In the genomic region with DNA sequence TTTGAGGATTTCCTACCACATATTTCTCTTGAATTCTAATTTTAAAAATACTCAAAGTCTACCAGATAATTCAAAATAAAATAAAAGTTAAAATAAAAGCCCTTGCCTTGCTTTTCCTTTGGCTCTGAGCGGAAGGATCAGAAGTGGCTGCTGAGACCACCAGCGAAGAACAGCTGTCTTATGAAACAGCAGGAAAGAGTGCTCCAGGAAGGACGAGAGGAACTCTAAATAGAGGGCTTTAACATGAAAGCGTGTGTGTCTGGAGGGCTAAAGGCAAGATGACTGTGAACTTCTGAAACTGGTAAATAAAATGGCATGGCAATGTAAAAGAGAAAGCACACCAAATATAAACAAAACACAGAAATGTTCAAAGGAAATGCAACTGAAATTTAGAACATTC, we compare ENCODE assay signal across 20 cellular contexts.
A peak's percentile ranks its signal among the peaks of the same experiment; 100 is the strongest.
DNase-seq lines count a peak whose midpoint lies in the region; ATAC-seq, FAIRE-seq and TF ChIP-seq lines count a peak whose summit lies in the region.
"Had no signal": no experiment of that assay in that cellular context is flagged by ENCODE, and none has a peak within 500 bp of the region (broad histone marks: within the 10 kb centered on the region; RNA-seq: fewer than 3 reads in every experiment).

No MANE protein-coding gene starts in this region.

- no peak overlapping the region for H2AFZ ChIP-seq in GM12878 (ENCODE audit: control insufficient read depth, low read depth, low read length)
- H2AFZ ChIP-seq in hepatocyte: no peak overlapping the region

- no peak for TF ChIP-seq EP300 in GM12878 (IDR thresholded peaks at IDR 0.05; ENCODE audit: borderline replicate concordance in 1 of 2, control insufficient read depth in 1 of 2, low read depth in 2 of 2, low read length in 2 of 2)

- H3K9me2 ChIP-seq in hepatocyte (replicated peaks; ENCODE audit: insufficient read depth): no peaks in the 10 kb centered on the region

- no peaks in the 10 kb centered on the region for H3K36me3 ChIP-seq in A673 (ENCODE audit: insufficient read depth, low read length, poor library complexity, severe bottlenecking)
- H3K36me3 ChIP-seq in GM12878 (ENCODE audit: control insufficient read depth in 2 of 2, insufficient read depth in 2 of 2, low read length in 1 of 2): no peaks in the 10 kb centered on the region
- H3K36me3 ChIP-seq in hepatocyte (replicated peaks; ENCODE audit: insufficient read depth, low read depth): no peaks in the 10 kb centered on the region
- H3K36me3 ChIP-seq in gastrocnemius medialis: no peaks in the 10 kb centered on the region
- H3K36me3 ChIP-seq in CD8-positive, alpha-beta memory T cell (ENCODE audit: insufficient read depth, low read length): no peaks in the 10 kb centered on the region
- H3K36me3 ChIP-seq: BLaER1 treated with 17β-estradiol and CSF1 and Interleukin-3, amounts not matched to agents 10 nM and 100 nM had no signal

- in situ Hi-C loops in GM12878 (cut with MboI) (no loop called here), gastrocnemius medialis (cut with MboI; ENCODE audit: low sequenced_read_pairs in 4 of 4) (no loop called here)

- RAD21 ChIA-PET in GM12878 (lab: Charles Lee; ENCODE audit: unreplicated experiment): no interaction called here

- no peak for TF ChIP-seq RAD21 in GM12878 (IDR thresholded peaks at IDR 0.05; ENCODE audit: insufficient read depth, low read depth, low read length)

- POLR2A ChIA-PET in A673 (lab: Charles Lee; ENCODE audit: low non-redundant PET) (no interaction called here), GM12878 (lab: Charles Lee) (no interaction called here)
- POLR2A ChIA-PET in CD8-positive, alpha-beta memory T cell (lab: Charles Lee): no interaction called here

- 33% methylated on average over 4 of the region's 4 CpGs for WGBS in GM12878 (ENCODE audit: insufficient coverage, insufficient replicate concordance, low lambda C conversion rate, missing lambda C conversion rate)
- 48% methylated on average over 4 of the region's 4 CpGs for WGBS in hepatocyte (ENCODE audit: low lambda C conversion rate, missing lambda C conversion rate)

- CTCF ChIA-PET in A673 (lab: Charles Lee): no interaction called here
- CTCF ChIA-PET in GM12878 (lab: Yijun Ruan, JAX): no interaction called here
- CTCF ChIA-PET in CD8-positive, alpha-beta memory T cell (lab: Charles Lee): no interaction called here

- no peaks in the 10 kb centered on the region for H3K9me3 Mint-ChIP-seq in osteocyte (ENCODE audit: unreplicated experiment)
- H3K9me3 Mint-ChIP-seq in CD8-positive, alpha-beta memory T cell: peaks cover 2 to 22% (median 4%) of the 10 kb centered on the region in 5 donors

- H3K4me2 ChIP-seq in GM12878 (ENCODE audit: control insufficient read depth, insufficient read depth): no peak overlapping the region
- peak overlapping the region; percentile 9 for H3K4me2 ChIP-seq in hepatocyte
- H3K4me2 ChIP-seq: KMS-11 had no signal

- TF ChIP-seq POLR2A in GM12878 (IDR thresholded peaks at IDR 0.05; ENCODE audit: low read depth, low read length): no peak
- no peak for TF ChIP-seq POLR2A in gastrocnemius medialis (IDR thresholded peaks at IDR 0.05)

- no peaks in the 10 kb centered on the region for H3K79me2 ChIP-seq in GM12878 (ENCODE audit: control insufficient read depth, insufficient read depth, low read length)
- no peaks in the 10 kb centered on the region for H3K79me2 ChIP-seq in hepatocyte

- H3K4me1 ChIP-seq in A673 (ENCODE audit: insufficient read depth, low read length, poor library complexity, severe bottlenecking): peaks cover 5% of the 10 kb centered on the region
- H3K4me1 ChIP-seq in GM12878 (ENCODE audit: control insufficient read depth, insufficient read depth, low read length): no peaks in the 10 kb centered on the region
- H3K4me1 ChIP-seq in hepatocyte (ENCODE audit: insufficient read depth): no peaks in the 10 kb centered on the region
- no peaks in the 10 kb centered on the region for H3K4me1 ChIP-seq in gastrocnemius medialis
- H3K4me1 ChIP-seq in CD8-positive, alpha-beta memory T cell (ENCODE audit: insufficient read depth, low read length): no peaks in the 10 kb centered on the region

- no peaks in the 10 kb centered on the region for H3K27me3 ChIP-seq in A673 (replicated peaks; ENCODE audit: insufficient read depth, low read depth, low read length, poor library complexity)
- no peaks in the 10 kb centered on the region for H3K27me3 ChIP-seq in GM12878 (replicated peaks in 1 of 2; ENCODE audit: control insufficient read depth in 2 of 2, insufficient read depth in 2 of 2, low read length in 1 of 2)
- H3K27me3 ChIP-seq in hepatocyte: no peaks in the 10 kb centered on the region
- no peaks in the 10 kb centered on the region for H3K27me3 ChIP-seq in gastrocnemius medialis
- no peaks in the 10 kb centered on the region for H3K27me3 ChIP-seq in CD8-positive, alpha-beta memory T cell (ENCODE audit: insufficient read depth, low read length, poor library complexity, severe bottlenecking)
- H3K27me3 ChIP-seq: BLaER1 treated with 17β-estradiol and CSF1 and Interleukin-3, amounts not matched to agents 10 nM and 100 nM had no signal

- H3K4me3 Mint-ChIP-seq in osteocyte (ENCODE audit: unreplicated experiment): no peak overlapping the region
- peak overlapping the region in 1 of 7 donors; percentile 44 for H3K4me3 Mint-ChIP-seq in CD8-positive, alpha-beta memory T cell

- H3K4me3 ChIP-seq in A673 (ENCODE audit: low read depth, low read length, poor library complexity, severe bottlenecking) (no peak overlapping the region), GM12878 (no peak overlapping the region), hepatocyte (no peak overlapping the region), gastrocnemius medialis (no peak overlapping the region)
- no peak overlapping the region for H3K4me3 ChIP-seq in CD8-positive, alpha-beta memory T cell (ENCODE audit: low read length)
- H3K4me3 ChIP-seq: BLaER1 treated with 17β-estradiol and CSF1 and Interleukin-3, amounts not matched to agents 10 nM and 100 nM; SK-N-MC had no signal

- H3K36me3 Mint-ChIP-seq in osteocyte (ENCODE audit: unreplicated experiment): no peaks in the 10 kb centered on the region
- H3K36me3 Mint-ChIP-seq in CD8-positive, alpha-beta memory T cell: no peaks in the 10 kb centered on the region

- H4K20me1 ChIP-seq in GM12878 (ENCODE audit: control insufficient read depth, insufficient read depth) (no peaks in the 10 kb centered on the region), hepatocyte (ENCODE audit: insufficient read depth, poor library complexity, severe bottlenecking) (no peaks in the 10 kb centered on the region)
- H4K20me1 ChIP-seq: BLaER1 treated with 17β-estradiol and CSF1 and Interleukin-3, amounts not matched to agents 10 nM and 100 nM had no signal

- BruUV-seq in A673 (replicated peaks; lab: Mats Ljungman, UMichigan) (no TSS peak), GM12878 (replicated peaks; lab: Mats Ljungman, UMichigan) (no TSS peak)

- H3K9ac ChIP-seq in GM12878 (ENCODE audit: control insufficient read depth, insufficient read depth, low read length): no peak overlapping the region
- H3K9ac ChIP-seq: BLaER1 treated with 17β-estradiol and CSF1 and Interleukin-3, amounts not matched to agents 10 nM and 100 nM; KMS-11 had no signal

- FAIRE-seq in GM12878 (lab: Jason Lieb, UNC): no peak
- FAIRE-seq: GM12891 had no signal

- H3K27ac ChIP-seq in A673 (ENCODE audit: low read depth, low read length, poor library complexity, severe bottlenecking): no peak overlapping the region
- no peak overlapping the region for H3K27ac ChIP-seq in GM12878 (ENCODE audit: control insufficient read depth, insufficient read depth)
- H3K27ac ChIP-seq in hepatocyte: no peak overlapping the region
- peak overlapping the region in 1 of 4 donors; percentile 5 for H3K27ac ChIP-seq in gastrocnemius medialis
- no peak overlapping the region for H3K27ac ChIP-seq in CD8-positive, alpha-beta memory T cell (ENCODE audit: low read depth, low read length)
- H3K27ac ChIP-seq: 22Rv1; BLaER1 treated with 17β-estradiol and CSF1 and Interleukin-3, amounts not matched to agents 10 nM and 100 nM; KMS-11; SK-N-MC had no signal

- DNase-seq in A673 (ENCODE audit: low spot score) (peak; percentile 55), GM12878 (ENCODE audit: low read depth, low spot score) (no peak), hepatocyte (ENCODE audit: low spot score) (no peak), osteocyte (ENCODE audit: extremely low spot score, unreplicated experiment) (no peak), amygdala (lab: John Stamatoyannopoulos, UW) (no peak), gastrocnemius medialis (no peak), pons (ENCODE audit: low spot score) (no peak)
- no peak for DNase-seq in CD8-positive, alpha-beta memory T cell
- DNase-seq: DND-41, GDM1, GOT3, NCI-H146, NCI-H2081, NCI-H510A, NCI-H774 had no signal

- ATAC-seq in GM12878 (peak; percentile 46), gastrocnemius medialis (no peak)

- SMC1A ChIA-PET in GM12878 (lab: Charles Lee; ENCODE audit: uncharacterized antibody, unreplicated experiment): interaction anchor here (0.8 to 1.0 kb wide), 2 partner anchors 9 to 113 kb away, joined by 3 read pairs; no protein-coding TSS in a partner anchor

- H3K9me3 ChIP-seq in A673 (ENCODE audit: low read depth, low read length, poor library complexity, severe bottlenecking) (no peaks in the 10 kb centered on the region), GM12878 (replicated peaks; ENCODE audit: control insufficient read depth, insufficient read depth, low read length) (no peaks in the 10 kb centered on the region), hepatocyte (ENCODE audit: low read depth) (no peaks in the 10 kb centered on the region), gastrocnemius medialis (no peaks in the 10 kb centered on the region)
- no peaks in the 10 kb centered on the region for H3K9me3 ChIP-seq in CD8-positive, alpha-beta memory T cell (ENCODE audit: low read length)

- TF ChIP-seq CTCF in A673 (conservative IDR thresholded peaks at IDR 0.05; ENCODE audit: low read depth, low read length): no peak
- TF ChIP-seq CTCF in GM12878 (IDR thresholded peaks at IDR 0.05 in 2 of 3, conservative IDR thresholded peaks at IDR 0.05 in 1 of 3; ENCODE audit: control insufficient read depth in 2 of 3, extremely low read depth in 1 of 3, insufficient read depth in 1 of 3, low read depth in 3 of 3, low read length in 3 of 3): no peak
- no peak for TF ChIP-seq CTCF in hepatocyte (IDR thresholded peaks at IDR 0.05; ENCODE audit: poor library complexity)
- TF ChIP-seq CTCF in osteocyte (IDR thresholded peaks at IDR 0.05): no peak
- TF ChIP-seq CTCF in gastrocnemius medialis (IDR thresholded peaks at IDR 0.05 in 4 of 5, conservative IDR thresholded peaks at IDR 0.05 in 1 of 5): no peak

- intact Hi-C loops in A673 (cut with micrococcal nuclease; ENCODE audit: unreplicated experiment) (no loop called here), GM12878 (cut with micrococcal nuclease; ENCODE audit: unreplicated experiment) (no loop called here), gastrocnemius medialis (cut with DNase I; ENCODE audit: low total_unique reads) (no loop called here)

- H3K4me1 Mint-ChIP-seq in osteocyte (ENCODE audit: unreplicated experiment): peaks cover 11% of the 10 kb centered on the region
- no peaks in the 10 kb centered on the region for H3K4me1 Mint-ChIP-seq in CD8-positive, alpha-beta memory T cell

- no peaks in the 10 kb centered on the region for H3K27me3 Mint-ChIP-seq in osteocyte (ENCODE audit: unreplicated experiment)
- H3K27me3 Mint-ChIP-seq in CD8-positive, alpha-beta memory T cell: peaks cover 0 to 2% of the 10 kb centered on the region in 2 donors

- peak overlapping the region; percentile 15 for H3K27ac Mint-ChIP-seq in osteocyte (ENCODE audit: unreplicated experiment)
- peak overlapping the region in 1 of 8 donors; percentile 64 for H3K27ac Mint-ChIP-seq in CD8-positive, alpha-beta memory T cell
